15 cellular contexts compared by ENCODE assay signal in genomic region chr13:85313761-85314503, GRCh38.
DNase-seq lines count a peak whose midpoint lies in the region; TF ChIP-seq lines count a peak whose summit lies in the region.
"Had no signal": no experiment of that assay in that cellular context is flagged by ENCODE, and none has a peak within 500 bp of the region (broad histone marks: within the 10 kb centered on the region; RNA-seq: fewer than 3 reads in every experiment).

No MANE protein-coding gene starts in this region.

- DNase-seq in AG08395 (ENCODE audit: low spot score) (peak; percentile 5), HFFc6 (peak; percentile 81), SJCRH30 (peak; percentile 9 to 23), glomerular endothelial cell (ENCODE audit: extremely low read depth, low read depth, low spot score) (peak; percentile 55), ureter (ENCODE audit: low spot score) (no peak), T-helper 2 cell (no peak), cerebellum (ENCODE audit: low spot score) (no peak)
- DNase-seq in activated naive CD4-positive, alpha-beta T cell (lab: John Stamatoyannopoulos, UW): no peak
- DNase-seq: CD8-positive, alpha-beta memory T cell; dorsolateral prefrontal cortex; HCEC 1CT; NCI-H226 had no signal

- no peak overlapping the region; the same call in 1 of the 2 replicates for H3K27ac Mint-ChIP-seq in HFFc6
- H3K27ac Mint-ChIP-seq: activated T-helper 2 cell treated with anti-CD3 and anti-CD28 coated beads, Interferon-gamma antibody, Interleukin-2, Interleukin-4, amounts not matched to agents 10 μg/mL and 5 μg/mL and 100 μg/mL, durations not matched to agents 14 hours and 24 hours and 36 hours; CD8-positive, alpha-beta memory T cell; progenitor cell of endocrine pancreas had no signal

- H3K9me3 Mint-ChIP-seq in HFFc6: no peaks in the 10 kb centered on the region

- H3K27me3 Mint-ChIP-seq in HFFc6 (ENCODE audit: insufficient read depth): no peaks in the 10 kb centered on the region; the same call in none of the 2 replicates
- H3K27me3 Mint-ChIP-seq: CD8-positive, alpha-beta memory T cell; progenitor cell of endocrine pancreas had no signal

- H3K36me3 Mint-ChIP-seq in HFFc6 (ENCODE audit: low read depth): no peaks in the 10 kb centered on the region
- H3K36me3 Mint-ChIP-seq: CD8-positive, alpha-beta memory T cell had no signal

- no peak overlapping the region for H3K4me3 ChIP-seq in SJCRH30

- H3K4me1 Mint-ChIP-seq in HFFc6 (ENCODE audit: low read depth): peaks cover 35% of the 10 kb centered on the region
- H3K4me1 Mint-ChIP-seq: CD8-positive, alpha-beta memory T cell had no signal

- peaks cover 10% of the 10 kb centered on the region for H3K4me1 ChIP-seq in SJCRH30

- no peaks in the 10 kb centered on the region for H3K36me3 ChIP-seq in SJCRH30

- H3K27me3 ChIP-seq in SJCRH30: no peaks in the 10 kb centered on the region
- H3K27me3 ChIP-seq: dorsolateral prefrontal cortex had no signal

- H3K27ac ChIP-seq in SJCRH30: no peak overlapping the region
- H3K27ac ChIP-seq: HL-60 had no signal

- TF ChIP-seq CTCF in HFFc6 (IDR thresholded peaks at IDR 0.05): no peak

- no peak overlapping the region for H3K4me3 Mint-ChIP-seq in HFFc6
- H3K4me3 Mint-ChIP-seq: CD8-positive, alpha-beta memory T cell had no signal

- no peaks in the 10 kb centered on the region for H3K9me3 ChIP-seq in SJCRH30 (replicated peaks)

Comparison
In these comparisons a context has a peak if more than half of its experiments do, and no peak if none do; other contexts are left out.
1. DNase-seq: peak in AG08395 (single experiment), HFFc6 (single experiment), SJCRH30 (2 of 2) and glomerular endothelial cell (single experiment); none in ureter (single experiment), activated naive CD4-positive, alpha-beta T cell (0 of 4), T-helper 2 cell (0 of 5) and cerebellum (single experiment).